Comparison of ENCODE assay signal across 28 cellular contexts in the genomic region with DNA sequence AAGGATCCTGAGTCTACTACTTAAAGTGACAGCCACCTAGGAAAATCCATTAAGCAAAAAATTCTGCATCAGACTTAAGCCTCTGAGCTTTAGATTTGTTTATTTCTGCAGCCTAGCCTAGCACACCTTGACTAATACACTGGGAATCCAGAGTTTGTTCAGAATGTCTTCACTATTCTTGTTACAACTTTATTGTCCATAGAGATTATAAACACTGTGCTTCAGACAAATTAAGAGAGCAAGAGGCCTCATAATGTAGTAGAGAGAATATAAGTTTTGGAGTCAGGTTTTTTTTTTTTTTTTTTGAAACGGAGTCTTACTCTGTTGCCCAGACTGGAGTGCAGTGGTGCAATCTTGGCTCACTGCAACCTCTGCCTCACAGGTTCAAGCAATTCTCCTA. TPM values are rescaled to one million over a fixed set of nuclear protein-coding genes. Genes with fewer than 3 reads are reported as not detected.
"Had no signal": no experiment of that assay in that cellular context is flagged by ENCODE, and none has a peak within 500 bp of the region (broad histone marks: within the 10 kb centered on the region; RNA-seq: fewer than 3 reads in every experiment).

No MANE protein-coding gene starts in this region.

- H3K36me3 ChIP-seq: stomach, suprapubic skin, thoracic aorta, thyroid gland, tibial artery, tibial nerve, transverse colon, upper lobe of left lung, upper lobe of right lung, uterus, vagina had no signal

- FAIRE-seq: urothelium cell line had no signal

- H3K27ac ChIP-seq: stomach, suprapubic skin, testis, thoracic aorta, thyroid gland, tibial artery, tibial nerve, transverse colon, upper lobe of left lung, upper lobe of right lung, uterus, vagina had no signal

- H3K9me3 ChIP-seq: suprapubic skin, testis, thoracic aorta, thyroid gland, tibial artery, uterus, vagina had no signal

- DNase-seq: stimulated activated CD4-positive, alpha-beta T cell treated with anti-CD3 and anti-CD28 coated beads, Interleukin-2, amount 100 ng/mL, for 48 hours; stimulated activated CD4-positive, alpha-beta T cell treated with anti-CD3 and anti-CD28 coated beads, Interleukin-4, amount 100 ng/mL, for 1 hour; stimulated activated CD4-positive, alpha-beta T cell treated with anti-CD3 and anti-CD28 coated beads, Interleukin-4, amount 100 ng/mL, for 24 hours; stimulated activated CD4-positive, alpha-beta T cell treated with anti-CD3 and anti-CD28 coated beads, Interleukin-4, amount 100 ng/mL, for 4 hours; stimulated activated CD8-positive, alpha-beta memory T cell treated with anti-CD3 and anti-CD28 coated beads, Interleukin-4, amount 100 ng/mL, for 48 hours; stimulated activated naive B cell treated with anti-CD40 and anti-IgM and Interleukin-4, amounts not matched to agents 10 μg/mL and 1 μg/mL and 100 μg/mL, for 72 hours; stimulated activated naive CD4-positive, alpha-beta T cell; stimulated activated naive CD4-positive, alpha-beta T cell treated with Interleukin-2 at 50 U/mL for 16 hours; stimulated activated naive CD8-positive, alpha-beta T cell treated with anti-CD3 and anti-CD28 coated beads, Interleukin-15, amount 100 ng/mL, for 72 hours; stimulated activated naive CD8-positive, alpha-beta T cell treated with anti-CD3 and anti-CD28 coated beads, Interleukin-15, Interleukin-2, amounts not matched to agents 100 U/mL and 50 U/mL, for 24 hours; stomach; substantia nigra; testis; thyroid gland; tibial artery; transverse colon; trophoblast cell; upper lobe of left lung; upper lobe of right lung; uterus had no signal

- H3K27me3 ChIP-seq: stomach, suprapubic skin, testis, thyroid gland, tibial artery, tibial nerve, transverse colon, upper lobe of left lung, upper lobe of right lung, uterus, vagina had no signal

- ATAC-seq: stimulated activated effector memory CD8-positive, alpha-beta T cell treated with anti-CD3 and anti-CD28 coated beads, Interleukin-12 subunit alpha, Interleukin-12 subunit beta, amount 100 ng/mL, for 72 hours; stimulated activated memory B cell treated with anti-CD40 and anti-IgM and Interleukin-4, amounts not matched to agents 10 μg/mL and 1 μg/mL and 100 μg/mL, for 72 hours; stimulated activated naive B cell treated with anti-CD40 and anti-IgM and Interleukin-4, amounts not matched to agents 10 μg/mL and 1 μg/mL and 100 μg/mL, for 72 hours; stimulated activated naive CD8-positive, alpha-beta T cell treated with anti-CD3 and anti-CD28 coated beads, Interleukin-15, amount 100 ng/mL, for 72 hours; stimulated activated naive CD8-positive, alpha-beta T cell treated with anti-CD3 and anti-CD28 coated beads, Interleukin-15, Interleukin-2, amounts not matched to agents 100 U/mL and 50 U/mL, for 24 hours; upper lobe of right lung had no signal

- H3K4me3 ChIP-seq: stomach, suprapubic skin, testis, thoracic aorta, thyroid gland, tibial artery, tibial nerve, transverse colon, upper lobe of left lung, upper lobe of right lung, uterus, vagina had no signal

- H3K4me1 ChIP-seq: stomach, suprapubic skin, testis, thyroid gland, tibial artery, tibial nerve, transverse colon, upper lobe of left lung, upper lobe of right lung, uterus, vagina had no signal

RNA-seq across cellular contexts. Expression of a gene that starts 53.1 kb away (rescaled TPM):
- total RNA-seq: temporal lobe had no signal
